ENCODE assay signal across 13 cellular contexts in genomic region chr11:92552942-92553341, GRCh38.
DNase-seq lines count a peak whose midpoint lies in the region; ATAC-seq, FAIRE-seq and TF ChIP-seq lines count a peak whose summit lies in the region.
"Had no signal": no experiment of that assay in that cellular context is flagged by ENCODE, and none has a peak within 500 bp of the region (broad histone marks: within the 10 kb centered on the region; RNA-seq: fewer than 3 reads in every experiment).

No MANE protein-coding gene starts in this region.

- H3K36me3 ChIP-seq in HEK293 (ENCODE audit: control insufficient read depth in 2 of 2, insufficient read depth in 1 of 2, low read length in 2 of 2) (no peaks in the 10 kb centered on the region), Panc1 (ENCODE audit: control insufficient read depth, insufficient read depth, low read length) (no peaks in the 10 kb centered on the region)
- H3K36me3 ChIP-seq: right atrium auricular region had no signal

- H3K4me3 ChIP-seq in A549 (no peak overlapping the region), HEK293 (ENCODE audit: low read depth, low read length) (no peak overlapping the region), Panc1 (ENCODE audit: low read depth in 2 of 2, low read length in 2 of 2) (no peak overlapping the region)
- H3K4me3 ChIP-seq: right atrium auricular region had no signal

- intact Hi-C loops in Panc1 (cut with micrococcal nuclease; ENCODE audit: unreplicated experiment) = no loop called here

- ATAC-seq in A549 (no peak), Panc1 (no peak), foreskin keratinocyte (no peak), GM21825 (IDR thresholded peaks at IDR 0.05; ENCODE audit: unreplicated experiment) (no peak)
- ATAC-seq: activated CD8-positive, alpha-beta T cell treated with anti-CD3 and anti-CD28 coated beads for 36 hours; activated naive CD4-positive, alpha-beta T cell treated with anti-CD3 and anti-CD28 coated beads, Interleukin-2, amount 50 U/mL, for 72 hours had no signal

- BruUV-seq in Panc1 (replicated peaks; lab: Mats Ljungman, UMichigan) = no TSS peak

- no peak for FAIRE-seq in A549 (lab: Jason Lieb, UNC)

- no peak for TF ChIP-seq POLR2A in A549 (IDR thresholded peaks at IDR 0.05; ENCODE audit: low read length)

- no peak for TF ChIP-seq EP300 in A549 (IDR thresholded peaks at IDR 0.05)

- peak; percentile 31; the same call in 1 of the 3 replicates for TF ChIP-seq CTCF in A549 (IDR thresholded peaks at IDR 0.05)
- TF ChIP-seq CTCF in HEK293 (tag by site-specific recombination; IDR thresholded peaks at IDR 0.05) = peak; percentile 18; the same call in 1 of the 2 replicates
- TF ChIP-seq CTCF in Panc1 (IDR thresholded peaks at IDR 0.05) = peak; percentile 18; the same call in 1 of the 2 replicates
- TF ChIP-seq CTCF in foreskin keratinocyte (conservative IDR thresholded peaks at IDR 0.05) = peak; percentile 68

- DNase-seq in A549 (ENCODE audit: low read depth in 1 of 2, low spot score in 1 of 2) = peak in 1 of 2 experiments; percentile 4
- no peak for DNase-seq in Panc1 (ENCODE audit: low read depth, low spot score)
- DNase-seq in foreskin keratinocyte = peak in 1 of 2 donors; percentile 6
- DNase-seq in AG08396 (ENCODE audit: low spot score) = no peak
- DNase-seq in SW480 (ENCODE audit: low spot score) = no peak
- no peak for DNase-seq in ureter (ENCODE audit: low spot score)
- DNase-seq: activated CD8-positive, alpha-beta T cell treated with anti-CD3 and anti-CD28 coated beads for 36 hours; CD4-positive, CD25-positive, alpha-beta regulatory T cell; KG1 had no signal

- CTCF ChIA-PET in A549 (lab: Yijun Ruan, JAX) (interaction anchor here (0.7 kb wide), 1 partner anchor 92 kb away, joined by 3 read pairs; no protein-coding TSS in a partner anchor), HEK293 (lab: Yijun Ruan, JAX) (interaction anchor here (0.6 to 1.4 kb wide), 4 partner anchors 13 to 1061 kb away, joined by 3 to 5 read pairs (median 4); no protein-coding TSS in a partner anchor), Panc1 (lab: Charles Lee) (no interaction called here)

- H3K27ac ChIP-seq in A549 = no peak overlapping the region
- no peak overlapping the region for H3K27ac ChIP-seq in HEK293 (ENCODE audit: extremely low read depth, low read depth, low read length)
- H3K27ac ChIP-seq in Panc1 (ENCODE audit: low read length) = no peak overlapping the region
- H3K27ac ChIP-seq in foreskin keratinocyte = no peak overlapping the region
- H3K27ac ChIP-seq: right atrium auricular region had no signal

- in situ Hi-C loops in Panc1 (cut with HindIII; ENCODE audit: low pct_unique_long_range_greater_than_20kb, low sequenced_read_pairs) = no loop called here

- 19% methylated on average over 2 of the region's 2 CpGs for WGBS in A549 (ENCODE audit: missing lambda C conversion rate)

- H3K4me1 ChIP-seq in A549 = no peaks in the 10 kb centered on the region
- no peaks in the 10 kb centered on the region for H3K4me1 ChIP-seq in HEK293 (ENCODE audit: control insufficient read depth, insufficient read depth, low read length)
- H3K4me1 ChIP-seq in Panc1 (ENCODE audit: control insufficient read depth, insufficient read depth, low read length) = no peaks in the 10 kb centered on the region
- no peaks in the 10 kb centered on the region for H3K4me1 ChIP-seq in foreskin keratinocyte
- H3K4me1 ChIP-seq: right atrium auricular region had no signal

- no peaks in the 10 kb centered on the region for H3K9me3 ChIP-seq in A549
- H3K9me3 ChIP-seq in HEK293 (ENCODE audit: control insufficient read depth, insufficient read depth, low read depth, low read length) = no peaks in the 10 kb centered on the region
- H3K9me3 ChIP-seq in Panc1 (ENCODE audit: control insufficient read depth, insufficient read depth, low read depth, low read length) = no peaks in the 10 kb centered on the region
- H3K9me3 ChIP-seq: right atrium auricular region had no signal

- peak; percentile 43 to 46; a peak in 4 of 5 replicates for TF ChIP-seq RAD21 in A549 (conservative IDR thresholded peaks at IDR 0.05 in 1 of 2, IDR thresholded peaks at IDR 0.05 in 1 of 2)

- H3K27me3 ChIP-seq in Panc1 (ENCODE audit: control insufficient read depth, insufficient read depth, low read length) = no peaks in the 10 kb centered on the region
- peaks cover 2% of the 10 kb centered on the region for H3K27me3 ChIP-seq in foreskin keratinocyte
- H3K27me3 ChIP-seq: right atrium auricular region had no signal

- POLR2A ChIA-PET in A549 (lab: Yijun Ruan, JAX) = no interaction called here
- POLR2A ChIA-PET in HEK293 (lab: Yijun Ruan, JAX) = no interaction called here
- POLR2A ChIA-PET in Panc1 (lab: Charles Lee) = no interaction called here

- no peak overlapping the region for H3K4me2 ChIP-seq in A549

TF ChIP-seq in A549, 52 proteins besides CTCF, POLR2A, EP300 and RAD21:
- peak; percentile 18; the same call in 1 of the 3 replicates for TF ChIP-seq SMC3 (IDR thresholded peaks at IDR 0.05)
- no peak for TF ChIP-seq CHD4 (IDR thresholded peaks at IDR 0.05; ENCODE audit: borderline replicate concordance)

TF ChIP-seq in HEK293, 187 proteins besides CTCF, POLR2A, EP300 and RAD21:
- TF ChIP-seq ZSCAN23 (tag by site-specific recombination; IDR thresholded peaks at IDR 0.05) (no peak), ZNF677 (tag by site-specific recombination; IDR thresholded peaks at IDR 0.05) (no peak), ZNF654 (tag by site-specific recombination; IDR thresholded peaks at IDR 0.05; ENCODE audit: low read depth) (peak; percentile 29; the same call in 1 of the 2 replicates), ZBTB11 (tag by site-specific recombination; conservative IDR thresholded peaks at IDR 0.05; ENCODE audit: low read depth) (no peak), ZNF404 (tag by site-specific recombination; IDR thresholded peaks at IDR 0.05) (no peak), ZNF580 (tag by site-specific recombination; IDR thresholded peaks at IDR 0.05) (no peak)

Comparison
In these comparisons a context has a peak if more than half of its experiments do, and no peak if none do; other contexts are left out.
1. CTCF ChIP-seq: peak in every context shown above with its lines; median percentile 68 in foreskin keratinocyte; 31 in A549; 18 in HEK293; 18 in Panc1.
2. Of the 5 proteins assayed by ChIP-seq in both HEK293 and A549: peak only in HEK293: none; only in A549: none; in both: CTCF; in neither: 4.